Comparison of ENCODE assay signal across 16 cellular contexts in genomic region chr20:4008877-4009276, GRCh38. TPM values are rescaled to one million over a fixed set of nuclear protein-coding genes. Genes with fewer than 3 reads are reported as not detected.
DNase-seq lines count a peak whose midpoint lies in the region; ATAC-seq, FAIRE-seq and TF ChIP-seq lines count a peak whose summit lies in the region.
"Had no signal": no experiment of that assay in that cellular context is flagged by ENCODE, and none has a peak within 500 bp of the region (broad histone marks: within the 10 kb centered on the region; RNA-seq: fewer than 3 reads in every experiment).

No MANE protein-coding gene starts in this region.

- intact Hi-C loops in HCT116 (cut with micrococcal nuclease): no loop called here

- CTCF ChIA-PET in HCT116 (lab: Charles Lee): interaction anchor here (0.8 to 1.5 kb wide), 2 partner anchors 8 to 63 kb away, joined by 3 to 4 read pairs; no protein-coding TSS in a partner anchor

- no peaks in the 10 kb centered on the region for H3K9me2 ChIP-seq in HCT116 (ENCODE audit: insufficient read depth)

- H3K27ac Mint-ChIP-seq in glutamatergic neuron (ENCODE audit: unreplicated experiment): peak overlapping the region; percentile 92

- H3K27me3 Mint-ChIP-seq in glutamatergic neuron (ENCODE audit: unreplicated experiment): no peaks in the 10 kb centered on the region

- H3K4me1 ChIP-seq in HCT116 (ENCODE audit: control insufficient read depth in 1 of 2, insufficient read depth in 2 of 2, low read length in 2 of 2): peaks cover 4 to 5% of the 10 kb centered on the region in 2 experiments; a peak in 3 of 4 replicates

- H3K9ac ChIP-seq in HCT116 (ENCODE audit: low read length) (no peak overlapping the region), SK-N-MC (ENCODE audit: insufficient read length) (no peak overlapping the region)

- H3K79me2 ChIP-seq in HCT116 (ENCODE audit: insufficient read depth, low read length): no peaks in the 10 kb centered on the region; the same call in 1 of the 2 replicates

- 0 out of 2 replicates have a peak, but pooled peaks have one; percentile 27 for TF ChIP-seq RAD21 in HCT116 (IDR thresholded peaks at IDR 0.05; ENCODE audit: low read depth)

- ATAC-seq in HCT116 (no peak), GM21526 (IDR thresholded peaks at IDR 0.05; ENCODE audit: low FRiP score, unreplicated experiment) (no peak)
- ATAC-seq: SK-N-SH treated with all-trans-retinoic acid at 6 μM for 48 hours had no signal

- FAIRE-seq in D721Med (lab: Jason Lieb, UNC): no peak
- FAIRE-seq: GM12892, H1 had no signal

- POLR2A ChIA-PET in HCT116 (lab: Charles Lee): interaction anchor here (1.4 kb wide), 1 partner anchor 39 kb away, joined by 3 read pairs; no protein-coding TSS in a partner anchor

- no peaks in the 10 kb centered on the region for H3K27me3 ChIP-seq in HCT116 (ENCODE audit: insufficient read depth, low read length)
- H3K27me3 ChIP-seq: Peyer's patch had no signal

- H3K9me3 Mint-ChIP-seq in glutamatergic neuron (ENCODE audit: unreplicated experiment): peaks cover 4% of the 10 kb centered on the region

- H3K4me2 ChIP-seq in HCT116 (ENCODE audit: low read length): no peak overlapping the region

- TF ChIP-seq POLR2A in HCT116 (IDR thresholded peaks at IDR 0.05; ENCODE audit: borderline replicate concordance, extremely low read depth, insufficient read depth, insufficient read length): no peak

- H3K4me3 Mint-ChIP-seq in glutamatergic neuron (ENCODE audit: unreplicated experiment): peak overlapping the region; percentile 75

- H3K4me3 ChIP-seq in HCT116 (replicated peaks in 1 of 2; ENCODE audit: low read depth in 1 of 2, low read length in 2 of 2) (no peak overlapping the region), SK-N-MC (no peak overlapping the region)
- H3K4me3 ChIP-seq: Peyer's patch had no signal

- H2AFZ ChIP-seq in HCT116 (ENCODE audit: low read depth, low read length, poor library complexity, severe bottlenecking): no peak overlapping the region

- peaks cover 49% of the 10 kb centered on the region for H3K4me1 Mint-ChIP-seq in glutamatergic neuron (ENCODE audit: low read depth, unreplicated experiment)

- H3K27ac ChIP-seq in HCT116 (ENCODE audit: low read depth, low read length) (no peak overlapping the region), SK-N-MC (peak overlapping the region; percentile 57)
- H3K27ac ChIP-seq: Peyer's patch had no signal

- H3K36me3 ChIP-seq in HCT116 (ENCODE audit: control insufficient read depth in 1 of 2, insufficient read depth in 2 of 2, low read length in 2 of 2) (no peaks in the 10 kb centered on the region), SK-N-MC (ENCODE audit: insufficient read depth, low read length) (0 out of 2 replicates have a peak, but pooled peaks cover 5% of the 10 kb centered on the region)
- H3K36me3 ChIP-seq: Peyer's patch had no signal

- DNase-seq in D721Med (ENCODE audit: insufficient read length, low spot score) (no peak), HCT116 (ENCODE audit: low read depth, low spot score) (no peak), SK-N-MC (ENCODE audit: low read depth, low spot score) (no peak), glutamatergic neuron (no peak), NCI-H748 treated with DMSO at 0.1 percent for 48 hours (lab: John Stamatoyannopoulos, UW) (no peak), kidney glomerular epithelial cell (lab: John Stamatoyannopoulos, UW) (no peak), activated T-cell treated with anti-CD3 and anti-CD28 coated beads for 4 hours (no peak)
- DNase-seq: NCI-H146, NCI-H2081 treated with DMSO at 0.1 percent for 48 hours, NCI-H524 treated with DMSO at 0.1 percent for 48 hours, Peyer's patch, Right ventricle myocardium superior had no signal

- peaks cover 8% of the 10 kb centered on the region for H3K36me3 Mint-ChIP-seq in glutamatergic neuron (ENCODE audit: unreplicated experiment)

- H3K9me3 ChIP-seq in HCT116 (ENCODE audit: control insufficient read depth in 1 of 2, insufficient read depth in 1 of 2, low read depth in 1 of 2, low read length in 2 of 2) (no peaks in the 10 kb centered on the region), SK-N-MC (ENCODE audit: low read depth, low read length) (no peaks in the 10 kb centered on the region)
- H3K9me3 ChIP-seq: Peyer's patch had no signal

- RAD21 ChIA-PET in HCT116 (lab: Charles Lee; ENCODE audit: low non-redundant PET in 1 of 2, low total read pairs in 2 of 2, uncharacterized antibody in 2 of 2, unreplicated experiment in 2 of 2): no interaction called here

- BruUV-seq in HCT116 (replicated peaks; lab: Mats Ljungman, UMichigan): no TSS peak

- no peaks in the 10 kb centered on the region for H4K20me1 ChIP-seq in HCT116 (ENCODE audit: insufficient read depth)

- peak; percentile 16 for TF ChIP-seq CTCF in D721Med (IDR thresholded peaks at IDR 0.05; ENCODE audit: insufficient read depth, missing control alignments)
- 0 out of 6 replicates have a peak, but pooled peaks of 1 of the 3 experiments have one; percentile 20 for TF ChIP-seq CTCF in HCT116 (IDR thresholded peaks at IDR 0.05 in 2 of 3, conservative IDR thresholded peaks at IDR 0.05 in 1 of 3; ENCODE audit: borderline replicate concordance in 1 of 3, insufficient read depth in 1 of 3, low read depth in 2 of 3, low read length in 2 of 3)
- TF ChIP-seq CTCF in glutamatergic neuron (IDR thresholded peaks at IDR 0.05; ENCODE audit: partially characterized antibody, unreplicated experiment): no peak

TF ChIP-seq in HCT116, 20 proteins besides CTCF, POLR2A, EP300 and RAD21:
- no peak for TF ChIP-seq CEBPB (IDR thresholded peaks at IDR 0.05; ENCODE audit: low read depth)
- TF ChIP-seq EZH2 (IDR thresholded peaks at IDR 0.05): no peak
- TF ChIP-seq YY1 (IDR thresholded peaks at IDR 0.05; ENCODE audit: extremely low read depth, insufficient replicate concordance, low read depth, low read length): no peak
- no peak for TF ChIP-seq CBX3 (IDR thresholded peaks at IDR 0.05; ENCODE audit: low read depth)
- no peak for TF ChIP-seq SIN3A (IDR thresholded peaks at IDR 0.05; ENCODE audit: low read depth)
- TF ChIP-seq POLR2AphosphoS5 (IDR thresholded peaks at IDR 0.05; ENCODE audit: low read depth, low read length): no peak
- no peak for TF ChIP-seq ZBTB33 (IDR thresholded peaks at IDR 0.05; ENCODE audit: extremely low read depth, insufficient replicate concordance, low read length)

RNA-seq across cellular contexts. Expression of gene RNF24, which starts 6.5 kb away (rescaled TPM):
- total RNA-seq in HCT116 (2021; ENCODE audit: unreplicated experiment): 8.6 TPM
- polyA plus RNA-seq in HCT116 (2012): 5.1 and 6.4 TPM in 2 replicates
- 123 TPM for total RNA-seq in glutamatergic neuron (ENCODE audit: unreplicated experiment)

Comparison
In these comparisons a context has a peak if more than half of its experiments do, and no peak if none do; other contexts are left out.
1. RNA of gene RNF24, which starts 6.5 kb away (total RNA-seq): 123 TPM in glutamatergic neuron (single experiment); 8.6 TPM in HCT116 (single experiment); every median in the first group is over 10 times any median in the second.